Comparison of ENCODE assay signal across 18 cellular contexts in the genomic region with DNA sequence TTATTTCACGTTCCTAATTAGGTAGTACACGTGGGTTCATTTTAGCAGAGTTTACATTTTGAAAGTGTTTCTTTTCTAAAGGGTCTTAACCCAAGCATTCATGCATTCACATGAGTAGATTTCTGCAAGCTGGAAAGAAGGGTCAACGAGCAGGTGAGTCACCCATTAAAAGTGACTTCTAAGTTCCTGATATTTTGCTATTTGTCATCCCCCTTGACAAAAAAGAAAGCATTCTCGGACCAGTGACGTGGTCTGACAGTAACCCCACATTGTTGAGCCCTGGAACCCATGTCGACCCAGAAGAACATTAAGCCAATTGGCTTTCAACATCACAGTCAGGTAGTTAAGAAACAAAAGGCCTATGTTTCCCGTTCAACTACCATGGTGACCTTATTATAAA. TPM values are rescaled to one million over a fixed set of nuclear protein-coding genes. Genes with fewer than 3 reads are reported as not detected.
A peak's percentile ranks its signal among the peaks of the same experiment; 100 is the strongest.
DNase-seq lines count a peak whose midpoint lies in the region; FAIRE-seq and TF ChIP-seq lines count a peak whose summit lies in the region.
"Had no signal": no experiment of that assay in that cellular context is flagged by ENCODE, and none has a peak within 500 bp of the region (broad histone marks: within the 10 kb centered on the region; RNA-seq: fewer than 3 reads in every experiment).

No MANE protein-coding gene starts in this region.

- H3K36me3 ChIP-seq in astrocyte (ENCODE audit: insufficient read depth, low read length), result no peaks in the 10 kb centered on the region
- H3K36me3 ChIP-seq: BLaER1 had no signal

- no peaks in the 10 kb centered on the region for H3K27me3 Mint-ChIP-seq in astrocyte (ENCODE audit: low read depth, unreplicated experiment)

- H3K27ac Mint-ChIP-seq in astrocyte (ENCODE audit: unreplicated experiment), result no peak overlapping the region
- H3K27ac Mint-ChIP-seq: CD8-positive, alpha-beta memory T cell had no signal

- H3K4me1 ChIP-seq in astrocyte (ENCODE audit: insufficient read depth, low read length), result no peaks in the 10 kb centered on the region

- no peaks in the 10 kb centered on the region for H3K36me3 Mint-ChIP-seq in astrocyte (ENCODE audit: low read depth, unreplicated experiment)
- H3K36me3 Mint-ChIP-seq: CD8-positive, alpha-beta memory T cell had no signal

- no peak overlapping the region for H2AFZ ChIP-seq in astrocyte (ENCODE audit: low read depth, low read length)
- H2AFZ ChIP-seq: GM23248 had no signal

- DNase-seq in DMS79 (lab: John Stamatoyannopoulos, UW), result peak; percentile 1
- DNase-seq in DMS79 treated with DMSO at 0.1 percent for 48 hours (lab: John Stamatoyannopoulos, UW), result no peak
- DNase-seq in DMS53 treated with DMSO at 0.1 percent for 48 hours (lab: John Stamatoyannopoulos, UW; ENCODE audit: unreplicated experiment), result peak; percentile 47
- DNase-seq in astrocyte (ENCODE audit: low read depth), result peak; percentile 2
- DNase-seq in posterior vena cava (ENCODE audit: low spot score), result no peak
- no peak for DNase-seq in SKM-1 treated with dmso at 0.1 percent for 144 hours (lab: John Stamatoyannopoulos, UW; ENCODE audit: unreplicated experiment)
- DNase-seq in stimulated activated CD4-positive, alpha-beta T cell treated with anti-CD3 and anti-CD28 coated beads, Interleukin-15, amount 100 ng/mL, for 24 hours, result no peak
- DNase-seq: AML-193; CD8-positive, alpha-beta memory T cell; GM23248; IMR-90; KBM-7 had no signal

- H3K9me3 Mint-ChIP-seq in astrocyte (ENCODE audit: unreplicated experiment), result peaks cover 5% of the 10 kb centered on the region

- H3K9me3 ChIP-seq in astrocyte (ENCODE audit: insufficient read depth, low read depth, low read length), result no peaks in the 10 kb centered on the region

- no peak for TF ChIP-seq CTCF in astrocyte (IDR thresholded peaks at IDR 0.05; ENCODE audit: insufficient read depth, low read depth, low read length)

- no peak for FAIRE-seq in astrocyte (lab: Jason Lieb, UNC)
- FAIRE-seq: H54 had no signal

- no peaks in the 10 kb centered on the region for H3K27me3 ChIP-seq in astrocyte (ENCODE audit: insufficient read depth, low read length)
- H3K27me3 ChIP-seq: BLaER1 had no signal

- no peaks in the 10 kb centered on the region for H3K79me2 ChIP-seq in astrocyte (ENCODE audit: insufficient read depth, low read length)

- H3K27ac ChIP-seq in astrocyte (ENCODE audit: low read depth, low read length), result no peak overlapping the region
- H3K27ac ChIP-seq: 22Rv1, BLaER1, GM23248, HL-60 had no signal

- H3K4me3 ChIP-seq in astrocyte (ENCODE audit: insufficient read depth, low read depth, low read length), result no peak overlapping the region
- H3K4me3 ChIP-seq: BLaER1, GM12878, GM23248 had no signal

- intact Hi-C loops in posterior vena cava (cut with DNase I), result no loop called here

- H3K9ac ChIP-seq in astrocyte (ENCODE audit: low read length), result no peak overlapping the region
- H3K9ac ChIP-seq: BLaER1, GM23248 had no signal

- no peak overlapping the region for H3K4me2 ChIP-seq in astrocyte (ENCODE audit: low read length)
- H3K4me2 ChIP-seq: BLaER1 had no signal

- no peaks in the 10 kb centered on the region for H4K20me1 ChIP-seq in astrocyte (ENCODE audit: insufficient read depth, low read length)
- H4K20me1 ChIP-seq: BLaER1 had no signal

- no peak overlapping the region for H3K4me3 Mint-ChIP-seq in astrocyte (ENCODE audit: unreplicated experiment)
- H3K4me3 Mint-ChIP-seq: CD8-positive, alpha-beta memory T cell had no signal

- H3K4me1 Mint-ChIP-seq in astrocyte (ENCODE audit: low read depth, unreplicated experiment), result no peaks in the 10 kb centered on the region
- H3K4me1 Mint-ChIP-seq: CD8-positive, alpha-beta memory T cell had no signal

RNA-seq across cellular contexts. Expression of a gene that starts 49.6 kb away (rescaled TPM):
- total RNA-seq in astrocyte (not detected in 2 replicates), posterior vena cava (1 to 10 TPM; 1.3 to 4.4 TPM)
- total RNA-seq: CD8-positive, alpha-beta memory T cell; G401; GM12878; GM23248; IMR-90 had no signal

Comparison
In these comparisons a context has a peak if more than half of its experiments do, and no peak if none do; other contexts are left out.
1. DNase-seq: peak in DMS79 (single experiment), DMS53 treated with DMSO at 0.1 percent for 48 hours (single experiment) and astrocyte (single experiment); none in DMS79 treated with DMSO at 0.1 percent for 48 hours (single experiment), posterior vena cava (single experiment), SKM-1 treated with dmso at 0.1 percent for 144 hours (single experiment) and stimulated activated CD4-positive, alpha-beta T cell treated with anti-CD3 and anti-CD28 coated beads, Interleukin-15, amount 100 ng/mL, for 24 hours (single experiment).